ENCODE assay signal across 9 cellular contexts in the genomic region with DNA sequence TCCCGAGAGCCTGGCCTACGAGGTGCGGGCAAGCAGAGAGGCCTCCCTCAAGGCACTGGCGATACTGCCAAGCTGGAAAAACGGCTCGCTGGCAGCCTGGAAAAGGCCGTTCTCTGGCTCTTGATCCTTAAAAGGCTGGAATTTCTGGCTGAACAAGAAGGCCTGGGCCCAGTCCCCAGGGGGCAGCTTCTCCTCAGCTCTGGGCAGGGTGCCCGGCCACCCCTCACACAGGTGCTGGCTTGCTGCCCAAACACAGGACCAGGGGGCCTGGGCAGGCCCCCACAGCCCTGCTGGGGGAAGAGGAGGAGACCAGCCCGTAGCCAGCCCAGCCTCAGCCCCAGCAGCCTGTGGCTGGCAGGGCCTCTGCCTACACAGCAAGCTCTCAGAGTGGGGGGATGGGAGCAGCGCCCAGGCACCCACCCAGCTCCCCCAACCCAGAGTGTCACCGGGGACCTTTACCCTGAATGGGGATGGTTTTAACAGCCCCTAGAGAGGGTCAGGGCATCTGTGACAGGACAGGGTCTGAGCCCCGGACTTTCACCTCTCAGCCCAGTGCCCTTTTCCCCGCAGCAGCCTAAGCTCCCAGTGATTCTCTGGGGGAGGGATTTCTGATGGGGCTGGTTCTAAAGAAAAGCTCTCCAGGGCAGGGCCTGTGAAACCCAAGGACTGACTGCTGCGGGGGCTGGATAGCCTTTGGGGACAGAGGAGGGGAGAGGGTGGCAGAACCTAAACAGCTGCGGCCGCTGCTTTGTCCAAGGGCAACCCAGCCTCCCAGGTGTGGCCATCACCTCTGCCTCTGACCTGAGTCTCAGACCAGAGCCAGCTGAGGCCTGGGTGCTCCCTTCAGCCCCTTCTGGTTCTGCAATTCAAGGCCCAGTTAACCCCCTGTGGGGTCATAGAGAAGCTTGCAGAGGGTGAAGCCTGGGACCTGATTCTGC. TPM values are rescaled to one million over a fixed set of nuclear protein-coding genes. Genes with fewer than 3 reads are reported as not detected.
DNase-seq lines count a peak whose midpoint lies in the region; ATAC-seq, FAIRE-seq and TF ChIP-seq lines count a peak whose summit lies in the region.
"Had no signal": no experiment of that assay in that cellular context is flagged by ENCODE, and none has a peak within 500 bp of the region (broad histone marks: within the 10 kb centered on the region; RNA-seq: fewer than 3 reads in every experiment).

No MANE protein-coding gene starts in this region.

- H3K36me3 Mint-ChIP-seq in memory B cell, result no peaks in the 10 kb centered on the region

- peaks cover 5% of the 10 kb centered on the region for H3K27me3 Mint-ChIP-seq in memory B cell

- FAIRE-seq in GM19239 (lab: Jason Lieb, UNC), result no peak
- FAIRE-seq: endothelial cell of umbilical vein had no signal

- peak overlapping the region; percentile 17 for H3K27ac Mint-ChIP-seq in memory B cell

- TF ChIP-seq CTCF in choroid plexus epithelial cell (conservative IDR thresholded peaks at IDR 0.05; ENCODE audit: low read depth, low read length), result no peak

- H3K36me3 ChIP-seq in urinary bladder (ENCODE audit: insufficient read depth), result no peaks in the 10 kb centered on the region

- DNase-seq in DMS153 (lab: John Stamatoyannopoulos, UW), result peak; percentile 74
- peak; percentile 87 for DNase-seq in NCI-H510A treated with DMSO at 0.1 percent for 48 hours (lab: John Stamatoyannopoulos, UW)
- peak; percentile 23 for DNase-seq in choroid plexus epithelial cell (ENCODE audit: low read depth)
- no peak for DNase-seq in memory B cell (ENCODE audit: low spot score in 2 of 2)
- DNase-seq in stimulated activated CD4-positive, alpha-beta T cell treated with anti-CD3 and anti-CD28 coated beads, Interleukin-2, amount 100 ng/mL, for 48 hours, result no peak
- DNase-seq in GM19239 (ENCODE audit: insufficient read length, low spot score), result no peak

- no peak overlapping the region for H3K4me3 ChIP-seq in choroid plexus epithelial cell (ENCODE audit: low read depth, low read length)
- no peak overlapping the region for H3K4me3 ChIP-seq in urinary bladder (ENCODE audit: low read depth, low read length)

- 39% methylated on average over 16 of the region's 16 CpGs for WGBS in urinary bladder

- no peak for ATAC-seq in memory B cell (ENCODE audit: low read depth)
- no peak for ATAC-seq in HG03342 (IDR thresholded peaks at IDR 0.05; ENCODE audit: unreplicated experiment)

- H3K9me3 Mint-ChIP-seq in memory B cell, result no peaks in the 10 kb centered on the region

- H3K27ac ChIP-seq in urinary bladder (ENCODE audit: low read depth), result peak overlapping the region; percentile 77

- H3K4me3 Mint-ChIP-seq in memory B cell, result no peak overlapping the region

- H3K4me1 Mint-ChIP-seq in memory B cell, result peaks cover 17% of the 10 kb centered on the region

- H3K4me1 ChIP-seq in urinary bladder (ENCODE audit: insufficient read depth), result peaks cover 2% of the 10 kb centered on the region

RNA-seq across cellular contexts. Expression of a gene that starts 38.6 kb away (rescaled TPM):
- total RNA-seq in urinary bladder, result 47.4 TPM
- 41.3 TPM for polyA plus RNA-seq in urinary bladder

Comparison
In these comparisons a context has a peak if more than half of its experiments do, and no peak if none do; other contexts are left out.
1. DNase-seq: peak in DMS153 (single experiment), NCI-H510A treated with DMSO at 0.1 percent for 48 hours (single experiment) and choroid plexus epithelial cell (single experiment); none in memory B cell (0 of 2), stimulated activated CD4-positive, alpha-beta T cell treated with anti-CD3 and anti-CD28 coated beads, Interleukin-2, amount 100 ng/mL, for 48 hours (0 of 2) and GM19239 (single experiment).